In the genomic region with DNA sequence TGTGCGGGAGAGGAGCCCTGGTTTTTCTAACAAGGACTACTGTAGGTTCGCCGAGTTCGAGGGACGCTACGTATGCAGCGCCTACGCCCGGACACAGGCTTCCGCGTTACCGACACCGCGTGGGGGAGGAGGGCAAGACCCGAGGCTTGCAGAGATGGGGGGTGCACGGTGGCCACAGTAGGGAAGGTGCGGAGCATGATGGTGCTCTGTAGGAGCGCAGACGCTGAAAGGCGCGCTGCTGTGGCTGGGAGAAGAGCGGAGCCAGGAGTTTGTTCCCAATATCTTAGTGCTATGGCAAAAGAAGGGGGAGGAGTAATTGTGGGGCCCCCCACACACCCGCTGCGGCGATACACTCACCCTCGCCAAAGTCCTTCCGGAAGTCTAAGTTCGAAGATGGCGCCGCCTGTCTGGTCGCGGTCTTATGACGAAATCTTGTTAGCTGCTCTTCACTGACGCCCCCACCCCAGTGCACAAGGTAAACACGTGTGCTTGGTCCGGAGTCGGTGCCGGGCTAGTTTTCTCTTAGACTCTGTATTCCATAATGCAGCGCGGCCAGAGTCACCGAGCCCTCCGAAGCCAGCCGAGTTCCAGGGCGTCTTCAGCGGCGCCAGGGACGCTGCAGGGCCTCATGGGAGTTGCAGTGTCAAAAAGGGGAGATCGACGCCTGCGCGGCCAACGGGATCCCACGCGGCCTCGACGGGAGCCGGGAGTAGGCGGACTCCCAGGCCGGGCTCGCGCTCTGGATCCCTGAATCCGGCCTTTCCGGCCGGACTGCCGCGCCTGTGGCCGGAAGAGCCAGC, we compare ENCODE assay signal across 7 cellular contexts. TPM values are rescaled to one million over a fixed set of nuclear protein-coding genes. Genes with fewer than 3 reads are reported as not detected.
DNase-seq lines count a peak whose midpoint lies in the region; ATAC-seq, FAIRE-seq and TF ChIP-seq lines count a peak whose summit lies in the region.

A gene with protein sequence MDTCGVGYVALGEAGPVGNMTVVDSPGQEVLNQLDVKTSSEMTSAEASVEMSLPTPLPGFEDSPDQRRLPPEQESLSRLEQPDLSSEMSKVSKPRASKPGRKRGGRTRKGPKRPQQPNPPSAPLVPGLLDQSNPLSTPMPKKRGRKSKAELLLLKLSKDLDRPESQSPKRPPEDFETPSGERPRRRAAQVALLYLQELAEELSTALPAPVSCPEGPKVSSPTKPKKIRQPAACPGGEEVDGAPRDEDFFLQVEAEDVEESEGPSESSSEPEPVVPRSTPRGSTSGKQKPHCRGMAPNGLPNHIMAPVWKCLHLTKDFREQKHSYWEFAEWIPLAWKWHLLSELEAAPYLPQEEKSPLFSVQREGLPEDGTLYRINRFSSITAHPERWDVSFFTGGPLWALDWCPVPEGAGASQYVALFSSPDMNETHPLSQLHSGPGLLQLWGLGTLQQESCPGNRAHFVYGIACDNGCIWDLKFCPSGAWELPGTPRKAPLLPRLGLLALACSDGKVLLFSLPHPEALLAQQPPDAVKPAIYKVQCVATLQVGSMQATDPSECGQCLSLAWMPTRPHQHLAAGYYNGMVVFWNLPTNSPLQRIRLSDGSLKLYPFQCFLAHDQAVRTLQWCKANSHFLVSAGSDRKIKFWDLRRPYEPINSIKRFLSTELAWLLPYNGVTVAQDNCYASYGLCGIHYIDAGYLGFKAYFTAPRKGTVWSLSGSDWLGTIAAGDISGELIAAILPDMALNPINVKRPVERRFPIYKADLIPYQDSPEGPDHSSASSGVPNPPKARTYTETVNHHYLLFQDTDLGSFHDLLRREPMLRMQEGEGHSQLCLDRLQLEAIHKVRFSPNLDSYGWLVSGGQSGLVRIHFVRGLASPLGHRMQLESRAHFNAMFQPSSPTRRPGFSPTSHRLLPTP (minus strand): TSS at position 383 of the 800 bp plus-strand sequence. CDS start 13,210 bp downstream, outside the sequence.

- FAIRE-seq in GM18507 (lab: Jason Lieb, UNC): peak; percentile 94

- peak; percentile 77 for DNase-seq in GM18507 (ENCODE audit: extremely low spot score, insufficient read length, low read depth)
- peak; percentile 71 for DNase-seq in NCI-H2029 treated with DMSO at 0.1 percent for 48 hours (lab: John Stamatoyannopoulos, UW)
- peak; percentile 86 for DNase-seq in T-helper 9 cell
- DNase-seq in astrocyte of the cerebellum (ENCODE audit: low read depth): peak; percentile 98
- DNase-seq in hepatic stellate cell (ENCODE audit: low spot score): peak; percentile 95
- peak; percentile 92 for DNase-seq in renal cortical epithelial cell (ENCODE audit: low read depth)

- in situ Hi-C loops in astrocyte of the cerebellum (cut with HindIII; ENCODE audit: low sequenced_read_pairs): no loop called here

- peak; percentile 84 for ATAC-seq in HG02981 (IDR thresholded peaks at IDR 0.05; ENCODE audit: unreplicated experiment)

- peak within 1 kb of the TSS; percentile 99 for H3K4me3 ChIP-seq in astrocyte of the cerebellum (ENCODE audit: low read depth, low read length)

- TF ChIP-seq CTCF in astrocyte of the cerebellum (IDR thresholded peaks at IDR 0.05; ENCODE audit: low read depth, low read length, missing control alignments): no peak

RNA-seq across cellular contexts. Expression of the gene that starts here (rescaled TPM):
- 32.1 and 40.2 TPM in 2 replicates for total RNA-seq in renal cortical epithelial cell

Comparison
In these comparisons a context has a peak if more than half of its experiments do, and no peak if none do; other contexts are left out.
1. Peak in every context shown above with its lines: DNase-seq, ATAC-seq and H3K4me3 ChIP-seq.